ENCODE assay signal across 8 cellular contexts in genomic region chr16:77675464-77676324, GRCh38. TPM values are rescaled to one million over a fixed set of nuclear protein-coding genes. Genes with fewer than 3 reads are reported as not detected.
DNase-seq lines count a peak whose midpoint lies in the region; ATAC-seq and TF ChIP-seq lines count a peak whose summit lies in the region.

No MANE protein-coding gene starts in this region.

- H3K27ac Mint-ChIP-seq in osteocyte (ENCODE audit: unreplicated experiment): no peak overlapping the region
- no peak overlapping the region for H3K27ac Mint-ChIP-seq in type B pancreatic cell

- peak; percentile 75 for DNase-seq in AG10803 (ENCODE audit: low read depth)
- DNase-seq in GM19240 (ENCODE audit: insufficient read length, low spot score): peak; percentile 43
- peak; percentile 45 for DNase-seq in LNCaP clone FGC (ENCODE audit: low read depth)
- DNase-seq in SIG-M5 (lab: John Stamatoyannopoulos, UW): peak; percentile 33
- DNase-seq in activated effector memory CD4-positive, alpha-beta T cell treated with anti-CD3 and anti-CD28 coated beads, Interleukin-2, amount 50 U/mL, for 16 hours: peak; percentile 70
- DNase-seq in osteocyte (ENCODE audit: extremely low spot score, unreplicated experiment): peak; percentile 86
- peak; percentile 74 for DNase-seq in type B pancreatic cell (ENCODE audit: extremely low spot score, unreplicated experiment)

- peak; percentile 74 for ATAC-seq in gastroesophageal sphincter

- 15 to 24% methylated on average over 11 of the region's 15 CpGs for WGBS in gastroesophageal sphincter (ENCODE audit: low coverage in 1 of 2), 2 donors

- H3K4me1 Mint-ChIP-seq in osteocyte (ENCODE audit: unreplicated experiment) (no peaks in the 10 kb centered on the region), type B pancreatic cell (ENCODE audit: unreplicated experiment) (no peaks in the 10 kb centered on the region)

- H3K4me1 ChIP-seq in gastroesophageal sphincter: peaks cover 0 to 7% (median 0%) of the 10 kb centered on the region in 3 donors

- no peaks in the 10 kb centered on the region for H3K27me3 Mint-ChIP-seq in osteocyte (ENCODE audit: unreplicated experiment)
- peaks cover 9% of the 10 kb centered on the region for H3K27me3 Mint-ChIP-seq in type B pancreatic cell

- no peaks in the 10 kb centered on the region for H3K36me3 ChIP-seq in gastroesophageal sphincter

- no peaks in the 10 kb centered on the region for H3K9me3 ChIP-seq in gastroesophageal sphincter

- H3K36me3 Mint-ChIP-seq in osteocyte (ENCODE audit: unreplicated experiment) (no peaks in the 10 kb centered on the region), type B pancreatic cell (no peaks in the 10 kb centered on the region)

- no peak overlapping the region for H3K4me3 Mint-ChIP-seq in osteocyte (ENCODE audit: unreplicated experiment)
- no peak overlapping the region for H3K4me3 Mint-ChIP-seq in type B pancreatic cell

- TF ChIP-seq CTCF in AG10803 (conservative IDR thresholded peaks at IDR 0.05; ENCODE audit: low read length) (peak; percentile 97), LNCaP clone FGC (IDR thresholded peaks at IDR 0.05; ENCODE audit: control insufficient read depth, extremely low read depth, insufficient read depth) (peak; percentile 94), gastroesophageal sphincter (IDR thresholded peaks at IDR 0.05) (peak; percentile 94 to 95 (median 94)), osteocyte (IDR thresholded peaks at IDR 0.05) (peak; percentile 80), type B pancreatic cell (conservative IDR thresholded peaks at IDR 0.05) (peak; percentile 93)

- H3K4me3 ChIP-seq in AG10803 (ENCODE audit: low read length) (no peak overlapping the region), LNCaP clone FGC (ENCODE audit: low read depth, low read length) (no peak overlapping the region), gastroesophageal sphincter (no peak overlapping the region)

- H3K9me3 Mint-ChIP-seq in osteocyte (ENCODE audit: unreplicated experiment): no peaks in the 10 kb centered on the region
- H3K9me3 Mint-ChIP-seq in type B pancreatic cell: no peaks in the 10 kb centered on the region

- TF ChIP-seq EP300 in gastroesophageal sphincter (IDR thresholded peaks at IDR 0.05): no peak

- no peak overlapping the region for H3K27ac ChIP-seq in gastroesophageal sphincter

- H3K27me3 ChIP-seq in gastroesophageal sphincter: peaks cover 11% of the 10 kb centered on the region

- no peak for TF ChIP-seq POLR2A in gastroesophageal sphincter (IDR thresholded peaks at IDR 0.05)

RNA-seq across cellular contexts. Expression of gene NUDT7, which starts 46.6 kb away (rescaled TPM):
- total RNA-seq in gastroesophageal sphincter: 10 to 100 TPM in 3 of 4 donors, 1 to 10 TPM in 1; 7.3 to 17.2 (median 11.1) TPM
- 1.4 and 3.2 TPM in 2 replicates for total RNA-seq in osteocyte
- 4.8 and 6.2 TPM in 2 replicates for total RNA-seq in type B pancreatic cell (ENCODE audit: low replicate concordance)

Comparison
In these comparisons a context has a peak if more than half of its experiments do, and no peak if none do; other contexts are left out.
1. DNase-seq: peak in every context shown above with its lines; median percentile 86 in osteocyte; 75 in AG10803; 74 in type B pancreatic cell; 70 in activated effector memory CD4-positive, alpha-beta T cell treated with anti-CD3 and anti-CD28 coated beads, Interleukin-2, amount 50 U/mL, for 16 hours; 45 in LNCaP clone FGC; 43 in GM19240; 33 in SIG-M5.